In genomic region chr16:8567355-8568230, GRCh38 we compare ENCODE assay signal across 8 cellular contexts. TPM values are rescaled to one million over a fixed set of nuclear protein-coding genes. Genes with fewer than 3 reads are reported as not detected.
A peak's percentile ranks its signal among the peaks of the same experiment; 100 is the strongest.
DNase-seq lines count a peak whose midpoint lies in the region; ATAC-seq lines count a peak whose summit lies in the region.

No MANE protein-coding gene starts in this region.

- peaks cover 0 to 2% (median 0%) of the 10 kb centered on the region in 7 donors for H3K9me3 Mint-ChIP-seq in CD4-positive, CD25-positive, alpha-beta regulatory T cell
- H3K9me3 Mint-ChIP-seq in activated CD4-positive, alpha-beta T cell treated with anti-CD3 and anti-CD28 coated beads, Interleukin-2, amount 10 ng/mL, durations not matched to agents 24 days and 14 days, result no peaks in the 10 kb centered on the region

- peak; percentile 54 to 89 (median 80) for DNase-seq in CD4-positive, CD25-positive, alpha-beta regulatory T cell
- DNase-seq in NCI-H526 treated with DMSO at 0.1 percent for 48 hours (lab: John Stamatoyannopoulos, UW) (peak; percentile 80), dermis microvascular lymphatic vessel endothelial cell (ENCODE audit: low read depth in 2 of 2) (peak; percentile 79 to 88), lung microvascular endothelial cell (ENCODE audit: low read depth in 2 of 2) (peak; percentile 90 to 91)
- peak; percentile 93 for DNase-seq in activated CD4-positive, alpha-beta T cell treated with anti-CD3 and anti-CD28 coated beads, Interleukin-2, amount 10 ng/mL, durations not matched to agents 24 days and 14 days
- DNase-seq in stimulated activated CD8-positive, alpha-beta memory T cell treated with anti-CD3 and anti-CD28 coated beads, Interleukin-15, amount 100 ng/mL, for 24 hours (ENCODE audit: low read depth), result peak; percentile 31

- no peaks in the 10 kb centered on the region for H3K36me3 Mint-ChIP-seq in CD4-positive, CD25-positive, alpha-beta regulatory T cell
- no peaks in the 10 kb centered on the region for H3K36me3 Mint-ChIP-seq in activated CD4-positive, alpha-beta T cell treated with anti-CD3 and anti-CD28 coated beads, Interleukin-2, amount 10 ng/mL, durations not matched to agents 24 days and 14 days (ENCODE audit: low read depth)

- intact Hi-C loops in activated CD4-positive, alpha-beta T cell treated with anti-CD3 and anti-CD28 coated beads, Interleukin-2, amount 10 ng/mL, durations not matched to agents 24 days and 14 days (cut with micrococcal nuclease), result loop anchor here (1.0 to 10.0 kb wide), 8 partner anchors 55 to 1945 kb away; partner anchors contain the start of genes CARHSP1, PMM2 and TMEM186

- H3K9me3 ChIP-seq in CD4-positive, CD25-positive, alpha-beta regulatory T cell (ENCODE audit: control insufficient read depth in 2 of 2, low read length in 2 of 2), result peaks cover 0 to 3% of the 10 kb centered on the region in 2 experiments

- H3K27ac Mint-ChIP-seq in CD4-positive, CD25-positive, alpha-beta regulatory T cell, result peak overlapping the region in 2 of 3 donors; percentile 31 to 90
- H3K27ac Mint-ChIP-seq in activated CD4-positive, alpha-beta T cell treated with anti-CD3 and anti-CD28 coated beads, Interleukin-2, amount 10 ng/mL, durations not matched to agents 24 days and 14 days, result peak overlapping the region; percentile 34

- no peak overlapping the region for H3K4me3 ChIP-seq in CD4-positive, CD25-positive, alpha-beta regulatory T cell (ENCODE audit: low read depth, low read length)

- peaks cover 15% of the 10 kb centered on the region for H3K27me3 Mint-ChIP-seq in CD4-positive, CD25-positive, alpha-beta regulatory T cell
- no peaks in the 10 kb centered on the region for H3K27me3 Mint-ChIP-seq in activated CD4-positive, alpha-beta T cell treated with anti-CD3 and anti-CD28 coated beads, Interleukin-2, amount 10 ng/mL, durations not matched to agents 24 days and 14 days

- no peaks in the 10 kb centered on the region for H3K36me3 ChIP-seq in CD4-positive, CD25-positive, alpha-beta regulatory T cell (ENCODE audit: control insufficient read depth, insufficient read depth, low read length)

- H3K4me3 Mint-ChIP-seq in CD4-positive, CD25-positive, alpha-beta regulatory T cell, result no peak overlapping the region
- no peak overlapping the region for H3K4me3 Mint-ChIP-seq in activated CD4-positive, alpha-beta T cell treated with anti-CD3 and anti-CD28 coated beads, Interleukin-2, amount 10 ng/mL, durations not matched to agents 24 days and 14 days

- no peaks in the 10 kb centered on the region for H3K4me1 ChIP-seq in CD4-positive, CD25-positive, alpha-beta regulatory T cell (ENCODE audit: control insufficient read depth, insufficient read depth, low read length, poor library complexity, severe bottlenecking)

- no peaks in the 10 kb centered on the region for H3K27me3 ChIP-seq in CD4-positive, CD25-positive, alpha-beta regulatory T cell (ENCODE audit: control insufficient read depth, insufficient read depth, low read length)

- peak; percentile 76 to 81 for ATAC-seq in CD4-positive, CD25-positive, alpha-beta regulatory T cell (ENCODE audit: low read depth in 2 of 2)
- ATAC-seq in GM19324 (IDR thresholded peaks at IDR 0.05; ENCODE audit: low FRiP score, unreplicated experiment), result peak; percentile 71
- ATAC-seq in HG03439 (IDR thresholded peaks at IDR 0.05; ENCODE audit: unreplicated experiment), result peak; percentile 76

- peaks cover 0 to 12% (median 7%) of the 10 kb centered on the region in 4 donors for H3K4me1 Mint-ChIP-seq in CD4-positive, CD25-positive, alpha-beta regulatory T cell
- peaks cover 5% of the 10 kb centered on the region for H3K4me1 Mint-ChIP-seq in activated CD4-positive, alpha-beta T cell treated with anti-CD3 and anti-CD28 coated beads, Interleukin-2, amount 10 ng/mL, durations not matched to agents 24 days and 14 days

- H3K27ac ChIP-seq in CD4-positive, CD25-positive, alpha-beta regulatory T cell (ENCODE audit: insufficient read depth, low read length, poor library complexity, severe bottlenecking), result no peak overlapping the region

RNA-seq across cellular contexts. Expression of gene TMEM114, which starts 22.7 kb away (rescaled TPM):
- not detected for total RNA-seq in CD4-positive, CD25-positive, alpha-beta regulatory T cell
- polyA plus RNA-seq in CD4-positive, CD25-positive, alpha-beta regulatory T cell, result not detected
- total RNA-seq in activated CD4-positive, alpha-beta T cell treated with anti-CD3 and anti-CD28 coated beads, Interleukin-2, amount 10 ng/mL, durations not matched to agents 24 days and 14 days, result not detected in 2 replicates
- total RNA-seq in dermis microvascular lymphatic vessel endothelial cell (not detected in 2 replicates), lung microvascular endothelial cell (not detected in 2 replicates)

RNA-seq across cellular contexts. Expression of gene METTL22, which starts 53.9 kb away (rescaled TPM):
- total RNA-seq in CD4-positive, CD25-positive, alpha-beta regulatory T cell, result 27.1 TPM
- polyA plus RNA-seq in CD4-positive, CD25-positive, alpha-beta regulatory T cell, result 1 to 10 TPM; 7.6 to 9.4 (median 8.0) TPM
- 36.2 and 38.4 TPM in 2 replicates for total RNA-seq in activated CD4-positive, alpha-beta T cell treated with anti-CD3 and anti-CD28 coated beads, Interleukin-2, amount 10 ng/mL, durations not matched to agents 24 days and 14 days
- 8.9 and 14.9 TPM in 2 replicates for total RNA-seq in dermis microvascular lymphatic vessel endothelial cell
- total RNA-seq in lung microvascular endothelial cell, result 7.0 and 10.7 TPM in 2 replicates

Comparison
In these comparisons a context has a peak if more than half of its experiments do, and no peak if none do; other contexts are left out.
1. DNase-seq: peak in every context shown above with its lines; median percentile 93 in activated CD4-positive, alpha-beta T cell treated with anti-CD3 and anti-CD28 coated beads, Interleukin-2, amount 10 ng/mL, durations not matched to agents 24 days and 14 days; 90 in lung microvascular endothelial cell; 84 in dermis microvascular lymphatic vessel endothelial cell; 80 in CD4-positive, CD25-positive, alpha-beta regulatory T cell; 80 in NCI-H526 treated with DMSO at 0.1 percent for 48 hours; 31 in stimulated activated CD8-positive, alpha-beta memory T cell treated with anti-CD3 and anti-CD28 coated beads, Interleukin-15, amount 100 ng/mL, for 24 hours.